In the genomic region with DNA sequence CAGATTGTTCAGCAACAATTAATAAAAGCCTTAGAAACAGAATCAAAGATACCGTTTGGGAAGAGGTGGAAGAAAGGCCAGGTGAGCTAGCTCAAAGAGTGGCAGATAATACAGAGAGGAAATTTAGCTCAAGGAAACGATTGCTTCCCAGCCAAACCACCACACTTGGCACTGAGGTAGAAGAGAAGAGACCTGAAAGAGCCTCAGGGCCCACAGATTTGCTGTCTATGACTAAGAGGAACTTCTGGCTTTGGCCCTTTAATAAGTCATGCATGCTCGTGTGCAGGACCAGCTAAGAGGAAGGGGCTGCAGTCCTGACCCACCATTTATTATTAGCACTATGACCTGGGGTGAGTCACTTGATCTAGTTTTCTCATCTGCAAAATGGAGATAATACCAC, we compare ENCODE assay signal across 29 cellular contexts.
DNase-seq lines count a peak whose midpoint lies in the region; ATAC-seq, FAIRE-seq and TF ChIP-seq lines count a peak whose summit lies in the region.
"Had no signal": no experiment of that assay in that cellular context is flagged by ENCODE, and none has a peak within 500 bp of the region (broad histone marks: within the 10 kb centered on the region; RNA-seq: fewer than 3 reads in every experiment).

No MANE protein-coding gene starts in this region.

- H3K27ac ChIP-seq in foreskin keratinocyte (no peak overlapping the region), HepG2 (ENCODE audit: extremely low read length, insufficient read depth, low read length) (no peak overlapping the region)
- H3K27ac ChIP-seq: BLaER1 had no signal

- no peaks in the 10 kb centered on the region for H4K20me1 ChIP-seq in HepG2 (ENCODE audit: insufficient read depth, low read length)
- H4K20me1 ChIP-seq: BLaER1 had no signal

- no peaks in the 10 kb centered on the region for H3K9me3 ChIP-seq in HepG2 (ENCODE audit: low read length)
- H3K9me3 ChIP-seq: BE2C, BLaER1 had no signal

- intact Hi-C loops in HepG2 (cut with micrococcal nuclease; ENCODE audit: unreplicated experiment) = no loop called here

- no peak overlapping the region for H3K9ac ChIP-seq in HepG2 (ENCODE audit: insufficient read depth, low read depth, low read length)
- H3K9ac ChIP-seq: BLaER1 had no signal

- POLR2A ChIA-PET in HepG2 (lab: Yijun Ruan, JAX) = no interaction called here

- no peaks in the 10 kb centered on the region for H3K36me3 Mint-ChIP-seq in activated naive CD4-positive, alpha-beta T cell treated with anti-CD3 and anti-CD28 coated beads, Interleukin-2, amount 10 ng/mL, durations not matched to agents 7 days and 5 days
- H3K36me3 Mint-ChIP-seq: CD14-positive monocyte; CD4-positive, alpha-beta memory T cell; CD4-positive, CD25-positive, alpha-beta regulatory T cell had no signal

- no peak for FAIRE-seq in HepG2 (lab: Jason Lieb, UNC)
- FAIRE-seq: A204.1, G401.6, GM12891, GM19239 had no signal

- CTCF ChIA-PET in HepG2 (lab: Yijun Ruan, JAX; ENCODE audit: low intra/inter-chr PET ratio, low total read pairs) = no interaction called here
- CTCF ChIA-PET in activated naive CD4-positive, alpha-beta T cell treated with anti-CD3 and anti-CD28 coated beads, Interleukin-2, amount 10 ng/mL, durations not matched to agents 7 days and 5 days (lab: Charles Lee) = no interaction called here

- ATAC-seq in foreskin keratinocyte (peak; percentile 71), HepG2 (no peak), GM19023 (IDR thresholded peaks at IDR 0.05; ENCODE audit: unreplicated experiment) (no peak), GM18519 (IDR thresholded peaks at IDR 0.05; ENCODE audit: low FRiP score, unreplicated experiment) (no peak)

- peaks cover 16% of the 10 kb centered on the region for H3K4me1 ChIP-seq in foreskin keratinocyte
- 0 out of 2 replicates have a peak, but pooled peaks cover 10% of the 10 kb centered on the region for H3K4me1 ChIP-seq in HepG2 (ENCODE audit: insufficient read depth, low read length)
- H3K4me1 ChIP-seq: BE2C, BLaER1 had no signal

- no peak for TF ChIP-seq POLR2A in HepG2 (IDR thresholded peaks at IDR 0.05; ENCODE audit: insufficient read depth in 1 of 2, low read depth in 2 of 2, low read length in 2 of 2)

- in situ Hi-C loops in HepG2 (cut with HindIII; ENCODE audit: extremely low pct_ligation_motif_present, low pct_unique_long_range_greater_than_20kb) = no loop called here

- DNase-seq in ELR (ENCODE audit: low read depth) = peak; percentile 45
- peak; percentile 84 for DNase-seq in M059J (ENCODE audit: low read depth)
- DNase-seq in RPMI7951 (ENCODE audit: low read depth) = peak; percentile 83
- peak in 1 of 2 donors; percentile 46 for DNase-seq in foreskin keratinocyte
- DNase-seq in HepG2 (ENCODE audit: low spot score) = no peak
- DNase-seq in activated naive CD4-positive, alpha-beta T cell treated with anti-CD3 and anti-CD28 coated beads, Interleukin-2, amount 10 ng/mL, durations not matched to agents 7 days and 5 days = no peak
- DNase-seq: 8988T; ACHN; BE2C; C1 segment of cervical spinal cord; CD4-positive, alpha-beta memory T cell; CD4-positive, CD25-positive, alpha-beta regulatory T cell; CD8-positive, alpha-beta memory T cell; COR-L47; DMS 273 treated with DMSO at 0.1 percent for 48 hours; DMS153; DMS53; DMS79; DND-41; EL; GF-D8 had no signal

- H3K27me3 Mint-ChIP-seq in activated naive CD4-positive, alpha-beta T cell treated with anti-CD3 and anti-CD28 coated beads, Interleukin-2, amount 10 ng/mL, durations not matched to agents 7 days and 5 days = no peaks in the 10 kb centered on the region

- WGBS in HepG2 (ENCODE audit: low lambda C conversion rate) = 99% methylated on average over 3 of the region's 3 CpGs

- no peak overlapping the region for H3K4me2 ChIP-seq in HepG2 (ENCODE audit: low read depth, low read length)
- H3K4me2 ChIP-seq: BLaER1 had no signal

- no peak overlapping the region for H3K27ac Mint-ChIP-seq in activated naive CD4-positive, alpha-beta T cell treated with anti-CD3 and anti-CD28 coated beads, Interleukin-2, amount 10 ng/mL, durations not matched to agents 7 days and 5 days
- H3K27ac Mint-ChIP-seq: CD14-positive monocyte; CD4-positive, alpha-beta memory T cell; CD4-positive, CD25-positive, alpha-beta regulatory T cell; CD8-positive, alpha-beta memory T cell had no signal

- TF ChIP-seq CTCF in foreskin keratinocyte (conservative IDR thresholded peaks at IDR 0.05) (no peak), HepG2 (CRISPR knock-in tag; IDR thresholded peaks at IDR 0.05) (no peak)

- no peak overlapping the region for H3K4me3 ChIP-seq in HepG2 (replicated peaks in 1 of 3; ENCODE audit: insufficient read depth in 1 of 3, low read depth in 2 of 3, low read length in 3 of 3)
- H3K4me3 ChIP-seq: BLaER1 had no signal

- H3K4me3 Mint-ChIP-seq in activated naive CD4-positive, alpha-beta T cell treated with anti-CD3 and anti-CD28 coated beads, Interleukin-2, amount 10 ng/mL, durations not matched to agents 7 days and 5 days = no peak overlapping the region
- H3K4me3 Mint-ChIP-seq: CD14-positive monocyte; CD4-positive, alpha-beta memory T cell; CD4-positive, CD25-positive, alpha-beta regulatory T cell; CD8-positive, alpha-beta memory T cell had no signal

- BruUV-seq in HepG2 (replicated peaks; lab: Mats Ljungman, UMichigan) = no TSS peak

- H2AFZ ChIP-seq in HepG2 (ENCODE audit: low read length) = no peak overlapping the region

- TF ChIP-seq EP300 in HepG2 (IDR thresholded peaks at IDR 0.05; ENCODE audit: low read depth in 2 of 2, low read length in 2 of 2) = no peak
- TF ChIP-seq EP300 in HepG2 (CRISPR knock-in tag; IDR thresholded peaks at IDR 0.05; ENCODE audit: borderline replicate concordance) = no peak

- H3K36me3 ChIP-seq in HepG2 (replicated peaks in 1 of 2; ENCODE audit: control insufficient read depth in 1 of 2, insufficient read depth in 2 of 2, low read length in 2 of 2) = peaks cover 5 to 45% of the 10 kb centered on the region in 2 experiments; a peak in 4 of 5 replicates
- H3K36me3 ChIP-seq: BE2C, BLaER1 had no signal

- peaks cover 2% of the 10 kb centered on the region for H3K79me2 ChIP-seq in HepG2 (ENCODE audit: insufficient read depth, low read length)

- no peaks in the 10 kb centered on the region for H3K27me3 ChIP-seq in foreskin keratinocyte
- H3K27me3 ChIP-seq in HepG2 (ENCODE audit: control insufficient read depth in 1 of 2, insufficient read depth in 2 of 2, low read length in 2 of 2) = no peaks in the 10 kb centered on the region
- H3K27me3 ChIP-seq: BE2C, BLaER1 had no signal

- no peaks in the 10 kb centered on the region for H3K9me3 Mint-ChIP-seq in activated naive CD4-positive, alpha-beta T cell treated with anti-CD3 and anti-CD28 coated beads, Interleukin-2, amount 10 ng/mL, durations not matched to agents 7 days and 5 days
- H3K9me3 Mint-ChIP-seq: CD14-positive monocyte had no signal

- H3K4me1 Mint-ChIP-seq in activated naive CD4-positive, alpha-beta T cell treated with anti-CD3 and anti-CD28 coated beads, Interleukin-2, amount 10 ng/mL, durations not matched to agents 7 days and 5 days = no peaks in the 10 kb centered on the region
- H3K4me1 Mint-ChIP-seq: CD14-positive monocyte; CD4-positive, alpha-beta memory T cell; CD4-positive, CD25-positive, alpha-beta regulatory T cell; CD8-positive, alpha-beta memory T cell had no signal

- TF ChIP-seq RAD21 in HepG2 (CRISPR knock-in tag; IDR thresholded peaks at IDR 0.05) = no peak

TF ChIP-seq in HepG2, 621 proteins besides CTCF, POLR2A, EP300 and RAD21 (continues in another document):
- TF ChIP-seq ZBTB1 (CRISPR knock-in tag; IDR thresholded peaks at IDR 0.05; ENCODE audit: borderline replicate concordance) (no peak), SP5 (CRISPR knock-in tag; IDR thresholded peaks at IDR 0.05; ENCODE audit: borderline replicate concordance, low read depth) (no peak), ARID2 (CRISPR knock-in tag; IDR thresholded peaks at IDR 0.05; ENCODE audit: borderline replicate concordance) (no peak), ZNF550 (CRISPR knock-in tag; IDR thresholded peaks at IDR 0.05; ENCODE audit: borderline replicate concordance) (no peak), ZNF83 (CRISPR knock-in tag; IDR thresholded peaks at IDR 0.05; ENCODE audit: borderline replicate concordance) (no peak), REL (CRISPR knock-in tag; conservative IDR thresholded peaks at IDR 0.05) (no peak), ZNF143 (CRISPR knock-in tag; IDR thresholded peaks at IDR 0.05) (no peak), MTF1 (CRISPR knock-in tag; IDR thresholded peaks at IDR 0.05) (no peak), ZNF746 (CRISPR knock-in tag; IDR thresholded peaks at IDR 0.05) (no peak), FOXK2 (IDR thresholded peaks at IDR 0.05) (no peak), FOSL2 (CRISPR knock-in tag; IDR thresholded peaks at IDR 0.05) (no peak)
- TF ChIP-seq, protein P1, sequence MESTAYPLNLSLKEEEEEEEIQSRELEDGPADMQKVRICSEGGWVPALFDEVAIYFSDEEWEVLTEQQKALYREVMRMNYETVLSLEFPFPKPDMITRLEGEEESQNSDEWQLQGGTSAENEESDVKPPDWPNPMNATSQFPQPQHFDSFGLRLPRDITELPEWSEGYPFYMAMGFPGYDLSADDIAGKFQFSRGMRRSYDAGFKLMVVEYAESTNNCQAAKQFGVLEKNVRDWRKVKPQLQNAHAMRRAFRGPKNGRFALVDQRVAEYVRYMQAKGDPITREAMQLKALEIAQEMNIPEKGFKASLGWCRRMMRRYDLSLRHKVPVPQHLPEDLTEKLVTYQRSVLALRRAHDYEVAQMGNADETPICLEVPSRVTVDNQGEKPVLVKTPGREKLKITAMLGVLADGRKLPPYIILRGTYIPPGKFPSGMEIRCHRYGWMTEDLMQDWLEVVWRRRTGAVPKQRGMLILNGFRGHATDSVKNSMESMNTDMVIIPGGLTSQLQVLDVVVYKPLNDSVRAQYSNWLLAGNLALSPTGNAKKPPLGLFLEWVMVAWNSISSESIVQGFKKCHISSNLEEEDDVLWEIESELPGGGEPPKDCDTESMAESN (CRISPR knock-in tag; conservative IDR thresholded peaks at IDR 0.05) = no peak

Comparison
In these comparisons a context has a peak if more than half of its experiments do, and no peak if none do; other contexts are left out.
1. DNase-seq: peak in ELR (single experiment), M059J (single experiment) and RPMI7951 (single experiment); none in HepG2 (single experiment) and activated naive CD4-positive, alpha-beta T cell treated with anti-CD3 and anti-CD28 coated beads, Interleukin-2, amount 10 ng/mL, durations not matched to agents 7 days and 5 days (single experiment).